In the genomic region with DNA sequence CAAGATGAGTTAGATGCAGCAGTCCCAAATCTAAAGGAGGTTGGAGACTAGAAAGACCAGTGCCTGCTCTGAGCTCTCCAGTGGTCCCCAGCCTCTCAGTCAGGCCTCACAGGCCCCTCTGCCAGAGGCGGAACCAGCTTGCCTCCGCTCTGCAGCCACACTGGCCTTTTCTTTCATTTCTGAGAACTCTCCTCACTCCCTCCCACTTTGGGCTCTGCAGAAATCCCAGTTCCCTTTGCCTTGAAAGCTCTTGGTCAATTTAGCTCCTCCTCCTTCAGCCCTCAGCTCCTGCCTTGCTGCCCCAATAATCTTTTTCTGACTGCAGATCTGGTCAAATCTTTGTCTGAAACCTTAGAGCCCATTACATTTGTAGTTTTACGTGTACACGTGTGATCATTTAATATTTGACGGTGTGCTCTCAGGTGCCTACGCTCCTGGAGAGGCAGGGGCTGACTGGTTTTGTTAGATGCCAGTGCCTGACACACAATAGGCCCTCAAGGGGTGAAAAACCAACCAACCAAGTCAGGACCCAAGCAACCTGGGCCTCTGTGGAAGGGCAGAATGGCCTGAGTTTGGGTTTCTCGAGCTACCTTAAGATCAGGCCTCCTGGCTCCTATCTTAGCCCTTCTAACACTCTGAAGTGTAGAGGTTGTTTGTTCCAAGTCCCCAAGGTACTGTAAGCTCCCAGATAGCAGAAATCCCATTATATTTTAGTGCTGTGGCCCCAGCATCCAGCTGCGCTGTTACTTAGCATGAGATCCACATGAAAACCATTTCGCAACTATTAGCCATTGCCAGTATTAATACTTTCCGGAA, we compare ENCODE assay signal across 1 cellular context.
TF ChIP-seq lines count a peak whose summit lies in the region.

No MANE protein-coding gene starts in this region.

TF ChIP-seq in SK-N-SH, 30 proteins besides CTCF, POLR2A, EP300 and RAD21 (continued from another document):
- TF ChIP-seq, protein P1, sequence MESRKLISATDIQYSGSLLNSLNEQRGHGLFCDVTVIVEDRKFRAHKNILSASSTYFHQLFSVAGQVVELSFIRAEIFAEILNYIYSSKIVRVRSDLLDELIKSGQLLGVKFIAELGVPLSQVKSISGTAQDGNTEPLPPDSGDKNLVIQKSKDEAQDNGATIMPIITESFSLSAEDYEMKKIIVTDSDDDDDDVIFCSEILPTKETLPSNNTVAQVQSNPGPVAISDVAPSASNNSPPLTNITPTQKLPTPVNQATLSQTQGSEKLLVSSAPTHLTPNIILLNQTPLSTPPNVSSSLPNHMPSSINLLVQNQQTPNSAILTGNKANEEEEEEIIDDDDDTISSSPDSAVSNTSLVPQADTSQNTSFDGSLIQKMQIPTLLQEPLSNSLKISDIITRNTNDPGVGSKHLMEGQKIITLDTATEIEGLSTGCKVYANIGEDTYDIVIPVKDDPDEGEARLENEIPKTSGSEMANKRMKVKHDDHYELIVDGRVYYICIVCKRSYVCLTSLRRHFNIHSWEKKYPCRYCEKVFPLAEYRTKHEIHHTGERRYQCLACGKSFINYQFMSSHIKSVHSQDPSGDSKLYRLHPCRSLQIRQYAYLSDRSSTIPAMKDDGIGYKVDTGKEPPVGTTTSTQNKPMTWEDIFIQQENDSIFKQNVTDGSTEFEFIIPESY (IDR thresholded peaks at IDR 0.05; ENCODE audit: borderline replicate concordance, low read depth) = no peak
